Comparison of ENCODE assay signal across 25 cellular contexts in genomic region chr7:46390042-46390441, GRCh38.
DNase-seq lines count a peak whose midpoint lies in the region; FAIRE-seq and TF ChIP-seq lines count a peak whose summit lies in the region.
"Had no signal": no experiment of that assay in that cellular context is flagged by ENCODE, and none has a peak within 500 bp of the region (broad histone marks: within the 10 kb centered on the region; RNA-seq: fewer than 3 reads in every experiment).

No MANE protein-coding gene starts in this region.

- POLR2A ChIA-PET in SK-N-SH (lab: Yijun Ruan, JAX) = no interaction called here

- H3K9me3 Mint-ChIP-seq in osteocyte (ENCODE audit: unreplicated experiment) = peaks cover 5% of the 10 kb centered on the region
- H3K9me3 Mint-ChIP-seq: activated naive CD8-positive, alpha-beta T cell treated with anti-CD3 and anti-CD28 coated beads, Interleukin-2, amount 10 ng/mL, durations not matched to agents 7 days and 5 days had no signal

- whole genome bisulfite sequencing in SK-N-SH (ENCODE audit: low lambda C conversion rate) = 49% methylated on average over 3 of the region's 3 CpGs

- H3F3A ChIP-seq in SK-N-SH (replicated peaks; ENCODE audit: insufficient read depth) = peaks cover 15% of the 10 kb centered on the region

- no peak overlapping the region for H3K4me2 ChIP-seq in SK-N-SH
- H3K4me2 ChIP-seq: BLaER1 treated with 17β-estradiol and CSF1 and Interleukin-3, amounts not matched to agents 10 nM and 100 nM had no signal

- DNase-seq in ELR (ENCODE audit: low read depth) (peak; percentile 10), SK-N-SH (no peak), fibroblast of mammary gland (ENCODE audit: low read depth) (no peak), osteocyte (ENCODE audit: extremely low spot score, unreplicated experiment) (no peak), kidney (no peak), NCI-H2227 treated with DMSO at 0.1 percent for 48 hours (lab: John Stamatoyannopoulos, UW) (no peak), SW480 (ENCODE audit: low spot score) (no peak)
- DNase-seq: activated CD4-positive, alpha-beta T cell treated with anti-CD3 and anti-CD28 coated beads, Interleukin-2, amount 10 ng/mL, durations not matched to agents 7 days and 5 days; activated naive CD8-positive, alpha-beta T cell treated with anti-CD3 and anti-CD28 coated beads, Interleukin-2, amount 10 ng/mL, durations not matched to agents 7 days and 5 days; dermis blood vessel endothelial cell; gastrocnemius medialis; GDM1; NCI-H1436; NCI-H2171; SHP77 treated with DMSO at 0.1 percent for 48 hours; stimulated activated CD4-positive, alpha-beta T cell treated with anti-CD3 and anti-CD28 coated beads, Interleukin-4, amount 100 ng/mL, for 1 hour; stimulated activated naive CD8-positive, alpha-beta T cell treated with anti-CD3 and anti-CD28 coated beads, Interleukin-15, Interleukin-2, amounts not matched to agents 100 U/mL and 50 U/mL, for 24 hours; tibial artery had no signal

- H3K9ac ChIP-seq in SK-N-SH (no peak overlapping the region), kidney (ENCODE audit: low read length in 2 of 2) (no peak overlapping the region)
- H3K9ac ChIP-seq: BLaER1 treated with 17β-estradiol and CSF1 and Interleukin-3, amounts not matched to agents 10 nM and 100 nM had no signal

- H4K20me1 ChIP-seq in SK-N-SH (ENCODE audit: insufficient read depth) = no peaks in the 10 kb centered on the region
- H4K20me1 ChIP-seq: BLaER1 treated with 17β-estradiol and CSF1 and Interleukin-3, amounts not matched to agents 10 nM and 100 nM had no signal

- intact Hi-C loops in kidney (cut with DNase I) = loop anchor here (10.0 kb wide), 1 partner anchor 695 kb away; no protein-coding TSS in a partner anchor

- no peak overlapping the region for H3K27ac Mint-ChIP-seq in osteocyte (ENCODE audit: unreplicated experiment)
- H3K27ac Mint-ChIP-seq: activated CD4-positive, alpha-beta T cell treated with anti-CD3 and anti-CD28 coated beads, Interleukin-2, amount 10 ng/mL, durations not matched to agents 7 days and 5 days; activated naive CD8-positive, alpha-beta T cell treated with anti-CD3 and anti-CD28 coated beads, Interleukin-2, amount 10 ng/mL, durations not matched to agents 7 days and 5 days; activated T-helper 2 cell treated with anti-CD3 and anti-CD28 coated beads, Interferon-gamma antibody, Interleukin-2, Interleukin-4, amounts not matched to agents 10 μg/mL and 5 μg/mL and 100 μg/mL, durations not matched to agents 14 hours and 24 hours and 36 hours; T-helper 1 cell treated with Interleukin-12 subunit alpha and Interleukin-12 subunit beta and Interleukin-4 antibody, amounts not matched to agents 30 μg/mL and 1 μg/mL, for 36 hours had no signal

- H3K4me1 ChIP-seq in SK-N-SH (ENCODE audit: control insufficient read depth in 1 of 2, insufficient read depth in 2 of 2, low read depth in 1 of 2, low read length in 1 of 2) (peaks cover 0 to 3% of the 10 kb centered on the region in 2 experiments; a peak in 3 of 4 replicates), kidney (ENCODE audit: control insufficient read depth in 1 of 2, insufficient read depth in 1 of 2, low read depth in 1 of 2, low read length in 2 of 2) (peaks cover 0 to 4% of the 10 kb centered on the region in 2 donors)
- H3K4me1 ChIP-seq: BLaER1 treated with 17β-estradiol and CSF1 and Interleukin-3, amounts not matched to agents 10 nM and 100 nM had no signal

- no peaks in the 10 kb centered on the region for H3K27me3 Mint-ChIP-seq in osteocyte (ENCODE audit: unreplicated experiment)
- H3K27me3 Mint-ChIP-seq: activated CD4-positive, alpha-beta T cell treated with anti-CD3 and anti-CD28 coated beads, Interleukin-2, amount 10 ng/mL, durations not matched to agents 7 days and 5 days; activated naive CD8-positive, alpha-beta T cell treated with anti-CD3 and anti-CD28 coated beads, Interleukin-2, amount 10 ng/mL, durations not matched to agents 7 days and 5 days had no signal

- H3K9me3 ChIP-seq in SK-N-SH (no peaks in the 10 kb centered on the region), kidney (ENCODE audit: control insufficient read depth in 1 of 2, low read length in 2 of 2) (no peaks in the 10 kb centered on the region)
- H3K9me3 ChIP-seq: gastrocnemius medialis, tibial artery had no signal

- H2AFZ ChIP-seq in SK-N-SH (ENCODE audit: low read depth) = no peak overlapping the region

- H3K4me3 Mint-ChIP-seq in osteocyte (ENCODE audit: unreplicated experiment) = no peak overlapping the region
- H3K4me3 Mint-ChIP-seq: activated CD4-positive, alpha-beta T cell treated with anti-CD3 and anti-CD28 coated beads, Interleukin-2, amount 10 ng/mL, durations not matched to agents 7 days and 5 days; activated naive CD8-positive, alpha-beta T cell treated with anti-CD3 and anti-CD28 coated beads, Interleukin-2, amount 10 ng/mL, durations not matched to agents 7 days and 5 days; T-helper 1 cell treated with Interleukin-12 subunit alpha and Interleukin-12 subunit beta and Interleukin-4 antibody, amounts not matched to agents 30 μg/mL and 1 μg/mL, for 36 hours had no signal

- TF ChIP-seq CTCF in SK-N-SH (IDR thresholded peaks at IDR 0.05) (peak; percentile 39), fibroblast of mammary gland (conservative IDR thresholded peaks at IDR 0.05; ENCODE audit: control insufficient read depth, insufficient read depth, low read depth, low read length) (peak; percentile 25), osteocyte (IDR thresholded peaks at IDR 0.05) (peak; percentile 16), kidney (IDR thresholded peaks at IDR 0.05; ENCODE audit: borderline replicate concordance, extremely low read depth, insufficient read depth) (no peak)

- CTCF ChIA-PET in SK-N-SH (lab: Yijun Ruan, JAX) = interaction anchor here (0.5 kb wide), 1 partner anchor 10 kb away, joined by 3 read pairs; no protein-coding TSS in a partner anchor

- no peaks in the 10 kb centered on the region for H3K36me3 Mint-ChIP-seq in osteocyte (ENCODE audit: unreplicated experiment)
- H3K36me3 Mint-ChIP-seq: activated naive CD8-positive, alpha-beta T cell treated with anti-CD3 and anti-CD28 coated beads, Interleukin-2, amount 10 ng/mL, durations not matched to agents 7 days and 5 days had no signal

- H3K4me3 ChIP-seq in SK-N-SH (ENCODE audit: low read depth in 2 of 2, low read length in 1 of 2) (no peak overlapping the region), fibroblast of mammary gland (ENCODE audit: control insufficient read depth, low read depth, low read length) (no peak overlapping the region), kidney (ENCODE audit: low read length in 2 of 2) (no peak overlapping the region)
- H3K4me3 ChIP-seq: BLaER1 treated with 17β-estradiol and CSF1 and Interleukin-3, amounts not matched to agents 10 nM and 100 nM; gastrocnemius medialis; smooth muscle cell; tibial artery had no signal

- no peak for TF ChIP-seq EP300 in SK-N-SH (IDR thresholded peaks at IDR 0.05; ENCODE audit: borderline replicate concordance in 1 of 2, low read depth in 1 of 2, low read length in 1 of 2)

- H3K4me1 Mint-ChIP-seq in osteocyte (ENCODE audit: unreplicated experiment) = peaks cover 19% of the 10 kb centered on the region
- H3K4me1 Mint-ChIP-seq: activated CD4-positive, alpha-beta T cell treated with anti-CD3 and anti-CD28 coated beads, Interleukin-2, amount 10 ng/mL, durations not matched to agents 7 days and 5 days; activated naive CD8-positive, alpha-beta T cell treated with anti-CD3 and anti-CD28 coated beads, Interleukin-2, amount 10 ng/mL, durations not matched to agents 7 days and 5 days had no signal

- no peaks in the 10 kb centered on the region for H3K9me2 ChIP-seq in SK-N-SH

- TF ChIP-seq RAD21 in SK-N-SH (IDR thresholded peaks at IDR 0.05; ENCODE audit: low read length) = no peak

- H3K79me2 ChIP-seq in SK-N-SH (ENCODE audit: insufficient read depth) = no peaks in the 10 kb centered on the region

- no peaks in the 10 kb centered on the region for H3K27me3 ChIP-seq in SK-N-SH (ENCODE audit: insufficient read depth)
- H3K27me3 ChIP-seq: BLaER1 treated with 17β-estradiol and CSF1 and Interleukin-3, amounts not matched to agents 10 nM and 100 nM; gastrocnemius medialis; tibial artery had no signal

- H3K36me3 ChIP-seq in SK-N-SH (replicated peaks in 1 of 2; ENCODE audit: control insufficient read depth in 1 of 2, insufficient read depth in 2 of 2, low read length in 1 of 2) = no peaks in the 10 kb centered on the region
- H3K36me3 ChIP-seq in kidney (ENCODE audit: control insufficient read depth in 1 of 2, insufficient read depth in 2 of 2, low read length in 2 of 2) = no peaks in the 10 kb centered on the region
- H3K36me3 ChIP-seq: BLaER1 treated with 17β-estradiol and CSF1 and Interleukin-3, amounts not matched to agents 10 nM and 100 nM; gastrocnemius medialis; tibial artery had no signal

- H3K27ac ChIP-seq in SK-N-SH (ENCODE audit: low read depth in 2 of 2, low read length in 1 of 2) (no peak overlapping the region), kidney (ENCODE audit: low read depth in 2 of 2, low read length in 2 of 2) (no peak overlapping the region)
- H3K27ac ChIP-seq: BLaER1 treated with 17β-estradiol and CSF1 and Interleukin-3, amounts not matched to agents 10 nM and 100 nM; tibial artery had no signal

- FAIRE-seq in kidney (lab: Jason Lieb, UNC) = no peak
- FAIRE-seq: bronchial epithelial cell, D721Med, endothelial cell of umbilical vein had no signal

TF ChIP-seq in SK-N-SH, 30 proteins besides CTCF, POLR2A, EP300 and RAD21:
- TF ChIP-seq NFIC (IDR thresholded peaks at IDR 0.05; ENCODE audit: borderline replicate concordance) (no peak), TAF1 (IDR thresholded peaks at IDR 0.05; ENCODE audit: borderline replicate concordance, low read depth, low read length) (no peak), SMC3 (IDR thresholded peaks at IDR 0.05; ENCODE audit: low read depth, low read length) (no peak)
